In genomic region chr19:55495646-55496349, GRCh38 we compare ENCODE assay signal across 25 cellular contexts. TPM values are rescaled to one million over a fixed set of nuclear protein-coding genes. Genes with fewer than 3 reads are reported as not detected.
A peak's percentile ranks its signal among the peaks of the same experiment; 100 is the strongest.
DNase-seq lines count a peak whose midpoint lies in the region; ATAC-seq and TF ChIP-seq lines count a peak whose summit lies in the region.
"Had no signal": no experiment of that assay in that cellular context is flagged by ENCODE, and none has a peak within 500 bp of the region (broad histone marks: within the 10 kb centered on the region; RNA-seq: fewer than 3 reads in every experiment).

No MANE protein-coding gene starts in this region.

- H3K4me3 ChIP-seq in lower lobe of right lung (no peak overlapping the region), BE2C (ENCODE audit: low read depth, low read length) (no peak overlapping the region)
- H3K4me3 ChIP-seq: skin epidermis, upper lobe of left lung had no signal

- H3K27me3 ChIP-seq in lower lobe of right lung (ENCODE audit: low read depth): peaks cover 10% of the 10 kb centered on the region
- H3K27me3 ChIP-seq in BE2C: no peaks in the 10 kb centered on the region

- no peak for TF ChIP-seq CTCF in HFFc6 (IDR thresholded peaks at IDR 0.05)
- TF ChIP-seq CTCF in lower lobe of right lung (IDR thresholded peaks at IDR 0.05): no peak
- no peak for TF ChIP-seq CTCF in BE2C (IDR thresholded peaks at IDR 0.05; ENCODE audit: low read depth, low read length)

- ATAC-seq in lower lobe of right lung: no peak
- ATAC-seq in HG03432 (IDR thresholded peaks at IDR 0.05; ENCODE audit: unreplicated experiment): no peak
- ATAC-seq: naive thymus-derived CD4-positive, alpha-beta T cell had no signal

- no peaks in the 10 kb centered on the region for H3K36me3 ChIP-seq in lower lobe of right lung
- H3K36me3 ChIP-seq in BE2C: no peaks in the 10 kb centered on the region
- H3K36me3 ChIP-seq: upper lobe of left lung had no signal

- DNase-seq in A172 (ENCODE audit: low spot score) (peak; percentile 46), HFFc6 (no peak), RPMI7951 (ENCODE audit: low read depth) (peak; percentile 39), lower lobe of right lung (peak; percentile 26), DMS 273 (lab: John Stamatoyannopoulos, UW; ENCODE audit: unreplicated experiment) (no peak), immature natural killer cell (no peak), BE2C (no peak)
- DNase-seq: activated B cell treated with CpG ODN at 0.5 μM for 24 hours; activated CD8-positive, alpha-beta memory T cell treated with anti-CD3 and anti-CD28 coated beads, Interleukin-2, amount 50 U/mL, for 48 hours; activated naive CD8-positive, alpha-beta T cell treated with anti-CD3 and anti-CD28 coated beads for 36 hours; AML-193; CD8-positive, alpha-beta memory T cell; DMS79; naive thymus-derived CD4-positive, alpha-beta T cell; NCI-H1417 treated with DMSO at 0.1 percent for 48 hours; NCI-H526 treated with DMSO at 0.1 percent for 48 hours; stimulated activated CD4-positive, alpha-beta T cell treated with anti-CD3 and anti-CD28 coated beads, Interleukin-1b, Interleukin-23, amount 100 ng/mL, for 48 hours; T-helper 9 cell; upper lobe of left lung had no signal

- H3K9me3 ChIP-seq in lower lobe of right lung (no peaks in the 10 kb centered on the region), BE2C (no peaks in the 10 kb centered on the region)
- H3K9me3 ChIP-seq: upper lobe of left lung had no signal

- peak overlapping the region; percentile 55 for H3K4me3 Mint-ChIP-seq in HFFc6
- H3K4me3 Mint-ChIP-seq in immature natural killer cell: no peak overlapping the region
- H3K4me3 Mint-ChIP-seq: activated B cell treated with CpG ODN at 0.5 μM for 24 hours; activated naive CD8-positive, alpha-beta T cell treated with anti-CD3 and anti-CD28 coated beads for 36 hours; CD8-positive, alpha-beta memory T cell; central memory CD8-positive, alpha-beta T cell had no signal

- H3K9me3 Mint-ChIP-seq in HFFc6: no peaks in the 10 kb centered on the region
- no peaks in the 10 kb centered on the region for H3K9me3 Mint-ChIP-seq in immature natural killer cell
- H3K9me3 Mint-ChIP-seq: activated B cell treated with CpG ODN at 0.5 μM for 24 hours; activated naive CD8-positive, alpha-beta T cell treated with anti-CD3 and anti-CD28 coated beads for 36 hours; activated T-helper 2 cell treated with anti-CD3 and anti-CD28 coated beads, Interferon-gamma antibody, Interleukin-2, Interleukin-4, amounts not matched to agents 10 μg/mL and 5 μg/mL and 100 μg/mL, durations not matched to agents 14 hours and 24 hours and 36 hours; CD8-positive, alpha-beta memory T cell; central memory CD8-positive, alpha-beta T cell; naive thymus-derived CD4-positive, alpha-beta T cell had no signal

- no peak overlapping the region for H3K27ac ChIP-seq in lower lobe of right lung

- H3K4me1 Mint-ChIP-seq in HFFc6 (ENCODE audit: low read depth): peaks cover 59% of the 10 kb centered on the region
- peaks cover 0 to 2% of the 10 kb centered on the region in 2 donors for H3K4me1 Mint-ChIP-seq in immature natural killer cell
- H3K4me1 Mint-ChIP-seq: activated B cell treated with CpG ODN at 0.5 μM for 24 hours; CD8-positive, alpha-beta memory T cell; central memory CD8-positive, alpha-beta T cell had no signal

- intact Hi-C loops in lower lobe of right lung (cut with DNase I): no loop called here

- peaks cover 15% of the 10 kb centered on the region; the same call in 1 of the 2 replicates for H3K36me3 Mint-ChIP-seq in HFFc6 (ENCODE audit: low read depth)
- H3K36me3 Mint-ChIP-seq in immature natural killer cell: peaks cover 0 to 4% (median 0%) of the 10 kb centered on the region in 3 donors
- H3K36me3 Mint-ChIP-seq: activated naive CD8-positive, alpha-beta T cell treated with anti-CD3 and anti-CD28 coated beads for 36 hours; CD8-positive, alpha-beta memory T cell; naive thymus-derived CD4-positive, alpha-beta T cell had no signal

- H3K27me3 Mint-ChIP-seq in HFFc6 (ENCODE audit: insufficient read depth): peaks cover 3% of the 10 kb centered on the region
- H3K27me3 Mint-ChIP-seq in immature natural killer cell (ENCODE audit: low read depth in 3 of 3): peaks cover 0 to 2% (median 1%) of the 10 kb centered on the region in 3 donors

- peaks cover 5% of the 10 kb centered on the region for H3K4me1 ChIP-seq in lower lobe of right lung
- no peaks in the 10 kb centered on the region for H3K4me1 ChIP-seq in BE2C

- H3K27ac Mint-ChIP-seq in HFFc6 (peak overlapping the region; percentile 63), immature natural killer cell (peak overlapping the region in 2 of 6 donors; percentile 39 to 47)
- H3K27ac Mint-ChIP-seq: activated B cell treated with CpG ODN at 0.5 μM for 24 hours; activated naive CD8-positive, alpha-beta T cell treated with anti-CD3 and anti-CD28 coated beads for 36 hours; activated T-helper 2 cell treated with anti-CD3 and anti-CD28 coated beads, Interferon-gamma antibody, Interleukin-2, Interleukin-4, amounts not matched to agents 10 μg/mL and 5 μg/mL and 100 μg/mL, durations not matched to agents 14 hours and 24 hours and 36 hours had no signal

RNA-seq across cellular contexts. Expression of gene SSC5D, which starts 7.6 kb away (rescaled TPM):
- 1.1 and 1.2 TPM in 2 replicates for total RNA-seq in A172 (2014; rRNA removed; shearing (Covaris generic))
- total RNA-seq in HFFc6 (2021; fragmentation: NEBNext Ultra II Directional; extraction: Animal tissue kit (Norgen Biotek cat#: 25700)): 10 to 100 TPM; 47.7 to 59.9 (median 51.9) TPM
- 3.2 and 3.6 TPM in 2 replicates for total RNA-seq in RPMI7951 (2014; rRNA removed; shearing (Covaris generic))
- total RNA-seq in lower lobe of right lung: 4.7 TPM
- not detected for polyA plus RNA-seq in immature natural killer cell
- polyA plus RNA-seq in BE2C (2012; ENCODE audit: insufficient read depth, insufficient read length, low read depth): 0.37 TPM
- polyA plus RNA-seq: CD8-positive, alpha-beta memory T cell; naive thymus-derived CD4-positive, alpha-beta T cell had no signal

RNA-seq across cellular contexts. Expression of gene NAT14, which starts 10.8 kb away (rescaled TPM):
- total RNA-seq in A172 (2014; rRNA removed; shearing (Covaris generic)): 56.2 and 65.7 TPM in 2 replicates
- total RNA-seq in HFFc6 (2021; fragmentation: NEBNext Ultra II Directional; extraction: Animal tissue kit (Norgen Biotek cat#: 25700)): 10 to 100 TPM; 53.3 to 72.0 (median 61.3) TPM
- 18.5 and 25.3 TPM in 2 replicates for total RNA-seq in RPMI7951 (2014; rRNA removed; shearing (Covaris generic))
- total RNA-seq in lower lobe of right lung: 16.6 TPM
- polyA plus RNA-seq in immature natural killer cell: 1 to 10 TPM in 2 of 3 donors, not detected in 1; 2.7 to 4.8 TPM
- polyA plus RNA-seq in BE2C (2012; ENCODE audit: insufficient read depth, insufficient read length, low read depth): 169 TPM

RNA-seq across cellular contexts. Expression of gene ZNF628, which starts 19.4 kb away (rescaled TPM):
- total RNA-seq in A172 (2014; rRNA removed; shearing (Covaris generic)): 4.1 and 4.8 TPM in 2 replicates
- total RNA-seq in HFFc6 (2021; fragmentation: NEBNext Ultra II Directional; extraction: Animal tissue kit (Norgen Biotek cat#: 25700)): 10 to 100 TPM in 2 of 6 experiments, 1 to 10 TPM in 4; 8.6 to 11.3 (median 9.5) TPM
- 3.1 and 5.3 TPM in 2 replicates for total RNA-seq in RPMI7951 (2014; rRNA removed; shearing (Covaris generic))
- total RNA-seq in lower lobe of right lung: 7.1 TPM
- polyA plus RNA-seq in immature natural killer cell: under 1 TPM; 0.14 to 0.72 (median 0.21) TPM
- 18.3 TPM for polyA plus RNA-seq in BE2C (2012; ENCODE audit: insufficient read depth, insufficient read length, low read depth)

RNA-seq across cellular contexts. Expression of gene C19orf85, which starts 31.2 kb away (rescaled TPM):
- total RNA-seq in A172 (2014; rRNA removed; shearing (Covaris generic)): 0.07 TPM in 1 of 2 replicates, not detected in the other
- total RNA-seq in HFFc6 (2021; fragmentation: NEBNext Ultra II Directional; extraction: Animal tissue kit (Norgen Biotek cat#: 25700)): not detected
- not detected in 2 replicates for total RNA-seq in RPMI7951 (2014; rRNA removed; shearing (Covaris generic))
- not detected for total RNA-seq in lower lobe of right lung
- polyA plus RNA-seq in immature natural killer cell: not detected
- not detected for polyA plus RNA-seq in BE2C (2012; ENCODE audit: insufficient read depth, insufficient read length, low read depth)
- total RNA-seq: activated B cell treated with CpG ODN at 0.5 μM for 24 hours; activated naive CD8-positive, alpha-beta T cell treated with anti-CD3 and anti-CD28 coated beads for 36 hours; activated T-helper 2 cell treated with anti-CD3 and anti-CD28 coated beads, Interferon-gamma antibody, Interleukin-2, Interleukin-4, amounts not matched to agents 10 μg/mL and 5 μg/mL and 100 μg/mL, durations not matched to agents 14 hours and 24 hours and 36 hours; CD8-positive, alpha-beta memory T cell; dermis microvascular lymphatic vessel endothelial cell; naive thymus-derived CD4-positive, alpha-beta T cell; omental fat pad; upper lobe of left lung had no signal
- polyA plus RNA-seq: CD8-positive, alpha-beta memory T cell; naive thymus-derived CD4-positive, alpha-beta T cell had no signal

RNA-seq across cellular contexts. Expression of gene ISOC2, which starts 34.4 kb away (rescaled TPM):
- total RNA-seq in A172 (2014; rRNA removed; shearing (Covaris generic)): 114 and 139 TPM in 2 replicates
- total RNA-seq in HFFc6 (2021; fragmentation: NEBNext Ultra II Directional; extraction: Animal tissue kit (Norgen Biotek cat#: 25700)): 10 to 100 TPM; 60.1 to 81.4 (median 66.8) TPM
- total RNA-seq in RPMI7951 (2014; rRNA removed; shearing (Covaris generic)): 81.9 and 120 TPM in 2 replicates
- total RNA-seq in lower lobe of right lung: 28.6 TPM
- polyA plus RNA-seq in immature natural killer cell: 10 to 100 TPM; 30.4 to 46.0 (median 34.2) TPM
- polyA plus RNA-seq in BE2C (2012; ENCODE audit: insufficient read depth, insufficient read length, low read depth): 60.2 TPM

Comparison
In these comparisons a context has a peak if more than half of its experiments do, and no peak if none do; other contexts are left out.
1. DNase-seq: peak in A172 (single experiment), RPMI7951 (single experiment) and lower lobe of right lung (single experiment); none in HFFc6 (single experiment), DMS 273 (single experiment), immature natural killer cell (0 of 3) and BE2C (single experiment).